Comparison of ENCODE assay signal across 11 cellular contexts in genomic region chr17:66975614-66976378, GRCh38. TPM values are rescaled to one million over a fixed set of nuclear protein-coding genes. Genes with fewer than 3 reads are reported as not detected.
DNase-seq lines count a peak whose midpoint lies in the region; ATAC-seq and TF ChIP-seq lines count a peak whose summit lies in the region.
"Had no signal": no experiment of that assay in that cellular context is flagged by ENCODE, and none has a peak within 500 bp of the region (broad histone marks: within the 10 kb centered on the region; RNA-seq: fewer than 3 reads in every experiment).

No MANE protein-coding gene starts in this region.

- no peaks in the 10 kb centered on the region for H3K9me3 Mint-ChIP-seq in neural crest cell
- no peaks in the 10 kb centered on the region for H3K9me3 Mint-ChIP-seq in effector memory CD8-positive, alpha-beta T cell
- H3K9me3 Mint-ChIP-seq: activated B cell treated with CpG ODN at 0.5 μM for 24 hours had no signal

- H3K4me3 ChIP-seq in GM06990 (replicated peaks; ENCODE audit: low read depth, low read length) (no peak overlapping the region), brain microvascular endothelial cell (ENCODE audit: low read depth, low read length) (no peak overlapping the region)
- H3K4me3 ChIP-seq in Jurkat, Clone E6-1 (ENCODE audit: low read length), result no peak overlapping the region

- H3K4me1 Mint-ChIP-seq in neural crest cell, result peaks cover 46% of the 10 kb centered on the region
- H3K4me1 Mint-ChIP-seq in effector memory CD8-positive, alpha-beta T cell (ENCODE audit: low read depth in 2 of 2), result peaks cover 0 to 4% of the 10 kb centered on the region in 2 donors
- H3K4me1 Mint-ChIP-seq: activated B cell treated with CpG ODN at 0.5 μM for 24 hours had no signal

- in situ Hi-C loops in brain microvascular endothelial cell (cut with HindIII; ENCODE audit: low pct_ligation_motif_present, low sequenced_read_pairs), result no loop called here

- no peak overlapping the region for H3K27ac ChIP-seq in brain microvascular endothelial cell

- H3K36me3 ChIP-seq in GM06990 (ENCODE audit: control insufficient read depth, insufficient read depth, low read length), result no peaks in the 10 kb centered on the region
- H3K36me3 ChIP-seq in brain microvascular endothelial cell (replicated peaks), result no peaks in the 10 kb centered on the region

- TF ChIP-seq CTCF in GM06990 (IDR thresholded peaks at IDR 0.05; ENCODE audit: insufficient read depth, low read length, poor library complexity, severe bottlenecking) (peak; percentile 51), brain microvascular endothelial cell (IDR thresholded peaks at IDR 0.05; ENCODE audit: low read depth, low read length, missing control alignments) (peak; percentile 40), neural crest cell (conservative IDR thresholded peaks at IDR 0.05) (peak; percentile 32)

- H3K27me3 Mint-ChIP-seq in neural crest cell (ENCODE audit: low read depth), result peaks cover 2% of the 10 kb centered on the region
- H3K27me3 Mint-ChIP-seq in effector memory CD8-positive, alpha-beta T cell, result peaks cover 53 to 87% of the 10 kb centered on the region in 2 donors

- DNase-seq in GM06990 (ENCODE audit: extremely low read depth, insufficient read length) (no peak), brain microvascular endothelial cell (no peak), neural crest cell (ENCODE audit: low read depth, low spot score) (no peak), GM19238 (ENCODE audit: insufficient read length, low spot score) (no peak), AG08396 (ENCODE audit: low spot score) (no peak)
- peak; percentile 12 for DNase-seq in Jurkat, Clone E6-1 (ENCODE audit: low read depth, low spot score)
- DNase-seq in effector memory CD8-positive, alpha-beta T cell, result no peak
- DNase-seq: activated B cell treated with CpG ODN at 0.5 μM for 24 hours, hippocampal formation, NCI-H146, occipital lobe had no signal

- H3K27ac Mint-ChIP-seq in neural crest cell (ENCODE audit: unreplicated experiment), result no peak overlapping the region
- H3K27ac Mint-ChIP-seq in effector memory CD8-positive, alpha-beta T cell, result no peak overlapping the region
- H3K27ac Mint-ChIP-seq: activated B cell treated with CpG ODN at 0.5 μM for 24 hours had no signal

- ATAC-seq in effector memory CD8-positive, alpha-beta T cell (replicated peaks), result no peak

- H3K4me3 Mint-ChIP-seq in neural crest cell, result no peak overlapping the region
- no peak overlapping the region for H3K4me3 Mint-ChIP-seq in effector memory CD8-positive, alpha-beta T cell
- H3K4me3 Mint-ChIP-seq: activated B cell treated with CpG ODN at 0.5 μM for 24 hours had no signal

- H3K36me3 Mint-ChIP-seq in neural crest cell (ENCODE audit: low read depth), result peaks cover 3% of the 10 kb centered on the region
- no peaks in the 10 kb centered on the region for H3K36me3 Mint-ChIP-seq in effector memory CD8-positive, alpha-beta T cell (ENCODE audit: insufficient read depth)

- H3K27me3 ChIP-seq in GM06990 (replicated peaks; ENCODE audit: control insufficient read depth, insufficient read depth, low read length) (no peaks in the 10 kb centered on the region; the same call in none of the 2 replicates), brain microvascular endothelial cell (replicated peaks) (peaks cover 4% of the 10 kb centered on the region)

RNA-seq across cellular contexts. Expression of gene CACNG4, which starts 11.3 kb away (rescaled TPM):
- 0.34 TPM for polyA plus RNA-seq in Jurkat, Clone E6-1 (2012; ENCODE audit: insufficient read depth, insufficient read length)
- 38.4 and 38.9 TPM in 2 replicates for total RNA-seq in neural crest cell
- total RNA-seq: activated B cell treated with CpG ODN at 0.5 μM for 24 hours had no signal
